27 cellular contexts compared by ENCODE assay signal in the genomic region with DNA sequence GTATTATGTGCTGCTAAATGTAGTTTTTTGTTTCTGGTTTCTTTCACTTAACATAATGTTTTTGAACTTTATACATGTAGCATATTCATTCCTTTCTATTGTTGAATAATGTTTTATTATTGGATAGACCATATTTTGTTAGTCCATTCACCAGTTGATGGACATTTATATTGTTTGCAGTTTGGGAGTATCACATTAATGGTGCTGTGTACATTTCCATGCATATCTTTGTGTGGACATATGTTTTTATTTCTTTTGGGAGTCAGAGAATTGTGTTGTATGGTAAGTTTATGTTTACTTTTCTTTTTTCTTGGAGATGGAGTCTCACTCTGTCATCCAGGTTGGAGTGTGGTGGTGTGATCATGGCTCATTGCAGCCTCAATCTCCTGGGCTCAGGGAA.
"Had no signal": no experiment of that assay in that cellular context is flagged by ENCODE, and none has a peak within 500 bp of the region (broad histone marks: within the 10 kb centered on the region; RNA-seq: fewer than 3 reads in every experiment).

No MANE protein-coding gene starts in this region.

- ATAC-seq: gastrocnemius medialis; heart left ventricle; left lung; naive thymus-derived CD4-positive, alpha-beta T cell; sciatic nerve; stimulated activated naive CD8-positive, alpha-beta T cell treated with anti-CD3 and anti-CD28 coated beads, Interleukin-15, amount 100 ng/mL, for 72 hours; upper lobe of right lung had no signal

- H3K9me3 ChIP-seq: gastrocnemius medialis, prostate gland, suprapubic skin, transverse colon, upper lobe of right lung, uterus had no signal

- H3K4me3 ChIP-seq: coronary artery, esophagus squamous epithelium, gastrocnemius medialis, heart left ventricle, hepatocyte, left lung, neural progenitor cell, prostate gland, right atrium auricular region, smooth muscle cell, suprapubic skin, transverse colon, upper lobe of right lung, uterus had no signal

- FAIRE-seq: kidney had no signal

- H3K4me1 ChIP-seq: esophagus squamous epithelium, heart left ventricle, left lung, neural progenitor cell, prostate gland, right atrium auricular region, suprapubic skin, upper lobe of right lung, uterus had no signal

- H3K36me3 ChIP-seq: esophagus squamous epithelium, left lung, neural progenitor cell, prostate gland, suprapubic skin, upper lobe of right lung, uterus had no signal

- DNase-seq: dermis blood vessel endothelial cell; effector memory CD4-positive, alpha-beta T cell; erythroblast; esophagus squamous epithelium; gastrocnemius medialis; heart left ventricle; kidney; left lung; mesenchymal stem cell; naive thymus-derived CD4-positive, alpha-beta T cell; stimulated activated CD4-positive, alpha-beta T cell treated with anti-CD3 and anti-CD28 coated beads, Interleukin-12 subunit alpha, Interleukin-12 subunit beta, amount 100 ng/mL, for 4 hours; stimulated activated CD4-positive, alpha-beta T cell treated with anti-CD3 and anti-CD28 coated beads, Interleukin-1b, Interleukin-23, amount 100 ng/mL, for 48 hours; stimulated activated CD4-positive, alpha-beta T cell treated with anti-CD3 and anti-CD28 coated beads, Interleukin-4, amount 100 ng/mL, for 1 hour; stimulated activated CD8-positive, alpha-beta memory T cell treated with anti-CD3 and anti-CD28 coated beads, Interleukin-4, amount 100 ng/mL, for 48 hours; stimulated activated naive CD4-positive, alpha-beta T cell; stimulated activated naive CD8-positive, alpha-beta T cell treated with anti-CD3 and anti-CD28 coated beads, Interleukin-15, amount 100 ng/mL, for 72 hours; transverse colon; upper lobe of right lung; uterus had no signal
